Comparison of ENCODE assay signal across 10 cellular contexts in the genomic region with DNA sequence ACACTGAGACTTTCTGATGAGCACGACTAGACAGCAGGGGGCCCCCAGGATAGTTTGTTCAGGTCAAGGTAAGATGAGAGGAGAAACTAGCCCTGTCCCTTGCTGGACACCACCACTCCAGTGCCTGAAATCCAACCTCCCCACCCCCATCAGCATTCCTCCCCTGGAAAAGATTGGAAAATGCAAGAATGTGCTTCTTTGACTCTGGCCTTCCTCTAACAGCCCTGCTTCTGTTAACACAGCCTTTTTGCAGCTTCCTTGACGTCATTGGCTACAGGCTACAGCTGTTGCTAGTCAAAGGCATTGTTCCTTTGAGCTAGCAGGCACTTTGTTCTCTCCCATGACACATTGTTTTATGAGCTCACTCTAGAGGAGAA. TPM values are rescaled to one million over a fixed set of nuclear protein-coding genes. Genes with fewer than 3 reads are reported as not detected.
DNase-seq lines count a peak whose midpoint lies in the region.
"Had no signal": no experiment of that assay in that cellular context is flagged by ENCODE, and none has a peak within 500 bp of the region (broad histone marks: within the 10 kb centered on the region; RNA-seq: fewer than 3 reads in every experiment).

No MANE protein-coding gene starts in this region.

- no peak overlapping the region for H3K4me3 ChIP-seq in skeletal muscle cell (ENCODE audit: low read depth, low read length)
- H3K4me3 ChIP-seq: pancreas had no signal

- H3K27ac ChIP-seq in caudate nucleus (ENCODE audit: low read depth, low read length) = peak overlapping the region; percentile 31
- H3K27ac ChIP-seq: pancreas had no signal

- DNase-seq in LHCN-M2 (ENCODE audit: low read depth) = peak; percentile 72
- peak in 34 of 61 donors; percentile 6 to 76 (median 34) for DNase-seq in caudate nucleus (lab: John Stamatoyannopoulos, UW)
- DNase-seq in iPS-NIHi7 (ENCODE audit: extremely low spot score) = peak; percentile 26
- peak; percentile 55 for DNase-seq in skeletal muscle cell (ENCODE audit: low read depth)
- DNase-seq in stimulated activated naive CD4-positive, alpha-beta T cell (lab: John Stamatoyannopoulos, UW) = no peak
- no peak for DNase-seq in T-helper 2 cell
- DNase-seq in NCI-H510A treated with DMSO at 0.1 percent for 48 hours (lab: John Stamatoyannopoulos, UW) = no peak
- DNase-seq: kidney; pancreas; stimulated activated CD4-positive, alpha-beta T cell treated with anti-CD3 and anti-CD28 coated beads, Interleukin-4, amount 100 ng/mL, for 24 hours had no signal

RNA-seq across cellular contexts. Expression of gene LTBP1, which starts 20.1 kb away (rescaled TPM):
- 79.2 and 89.4 TPM in 2 replicates for total RNA-seq in LHCN-M2 (2014; rRNA removed)
- 4.5 TPM for polyA plus RNA-seq in LHCN-M2 (2012)

Comparison
In these comparisons a context has a peak if more than half of its experiments do, and no peak if none do; other contexts are left out.
1. DNase-seq: peak in LHCN-M2 (single experiment), caudate nucleus (34 of 61), iPS-NIHi7 (single experiment) and skeletal muscle cell (single experiment); none in stimulated activated naive CD4-positive, alpha-beta T cell (0 of 6), T-helper 2 cell (0 of 5) and NCI-H510A treated with DMSO at 0.1 percent for 48 hours (single experiment).